ENCODE assay signal across 8 cellular contexts in genomic region chr2:9753665-9754531, GRCh38.
DNase-seq lines count a peak whose midpoint lies in the region; ATAC-seq, FAIRE-seq and TF ChIP-seq lines count a peak whose summit lies in the region.
"Had no signal": no experiment of that assay in that cellular context is flagged by ENCODE, and none has a peak within 500 bp of the region (broad histone marks: within the 10 kb centered on the region; RNA-seq: fewer than 3 reads in every experiment).

No MANE protein-coding gene starts in this region.

- H3K36me3 ChIP-seq in HepG2 (replicated peaks in 1 of 2; ENCODE audit: control insufficient read depth in 1 of 2, insufficient read depth in 2 of 2, low read length in 2 of 2) (no peaks in the 10 kb centered on the region), transverse colon (no peaks in the 10 kb centered on the region), gastroesophageal sphincter (no peaks in the 10 kb centered on the region)

- DNase-seq in activated T-cell treated with anti-CD3 and anti-CD28 coated beads for 4 hours (peak; percentile 36), HepG2 (ENCODE audit: low spot score) (no peak), transverse colon (peak; percentile 76), H4 (ENCODE audit: low spot score) (no peak)

- H4K20me1 ChIP-seq in HepG2 (ENCODE audit: insufficient read depth, low read length) = no peaks in the 10 kb centered on the region

- no peak overlapping the region for H3K9ac ChIP-seq in HepG2 (ENCODE audit: insufficient read depth, low read depth, low read length)

- BruUV-seq in HepG2 (replicated peaks; lab: Mats Ljungman, UMichigan) = no TSS peak

- H3K27ac ChIP-seq in HepG2 (ENCODE audit: extremely low read length, insufficient read depth, low read length) = no peak overlapping the region
- peak overlapping the region; percentile 30 to 50 (median 44) for H3K27ac ChIP-seq in transverse colon
- no peak overlapping the region for H3K27ac ChIP-seq in gastroesophageal sphincter

- CTCF ChIA-PET in HepG2 (lab: Yijun Ruan, JAX; ENCODE audit: low intra/inter-chr PET ratio, low total read pairs) = no interaction called here

- peaks cover 17% of the 10 kb centered on the region for H3K4me1 ChIP-seq in HepG2 (ENCODE audit: insufficient read depth, low read length)
- H3K4me1 ChIP-seq in transverse colon = peaks cover 4 to 39% (median 27%) of the 10 kb centered on the region in 4 donors
- H3K4me1 ChIP-seq in gastroesophageal sphincter = peaks cover 0 to 34% (median 14%) of the 10 kb centered on the region in 3 donors

- TF ChIP-seq RAD21 in HepG2 (CRISPR knock-in tag; IDR thresholded peaks at IDR 0.05) = no peak

- H3K9me3 ChIP-seq in HepG2 (ENCODE audit: low read length) = no peaks in the 10 kb centered on the region
- no peaks in the 10 kb centered on the region for H3K9me3 ChIP-seq in transverse colon
- no peaks in the 10 kb centered on the region for H3K9me3 ChIP-seq in gastroesophageal sphincter

- peaks cover 17 to 89% of the 10 kb centered on the region in 2 experiments for H3K27me3 ChIP-seq in HepG2 (ENCODE audit: control insufficient read depth in 1 of 2, insufficient read depth in 2 of 2, low read length in 2 of 2)
- peaks cover 3% of the 10 kb centered on the region for H3K27me3 ChIP-seq in transverse colon
- H3K27me3 ChIP-seq in gastroesophageal sphincter = peaks cover 21% of the 10 kb centered on the region

- peak overlapping the region; percentile 56 for H3K4me2 ChIP-seq in HepG2 (ENCODE audit: low read depth, low read length)

- H3K4me3 ChIP-seq in HepG2 (replicated peaks in 1 of 3; ENCODE audit: insufficient read depth in 1 of 3, low read depth in 2 of 3, low read length in 3 of 3) (0 out of 6 replicates have a peak overlapping the region, but pooled peaks of 1 of the 3 experiments have one; percentile 14), transverse colon (peak overlapping the region in 3 of 4 donors; percentile 2 to 32 (median 18)), gastroesophageal sphincter (no peak overlapping the region)

- POLR2A ChIA-PET in HepG2 (lab: Yijun Ruan, JAX) = no interaction called here

- TF ChIP-seq POLR2A in HepG2 (IDR thresholded peaks at IDR 0.05; ENCODE audit: insufficient read depth in 1 of 2, low read depth in 2 of 2, low read length in 2 of 2) (no peak), transverse colon (IDR thresholded peaks at IDR 0.05) (peak; percentile 64), gastroesophageal sphincter (IDR thresholded peaks at IDR 0.05) (no peak)

- TF ChIP-seq CTCF in HepG2 (CRISPR knock-in tag; IDR thresholded peaks at IDR 0.05) = no peak
- TF ChIP-seq CTCF in transverse colon (IDR thresholded peaks at IDR 0.05) = no peak
- no peak for TF ChIP-seq CTCF in gastroesophageal sphincter (IDR thresholded peaks at IDR 0.05)

- H2AFZ ChIP-seq in HepG2 (ENCODE audit: low read length) = no peak overlapping the region

- no peak for FAIRE-seq in HepG2 (lab: Jason Lieb, UNC)
- FAIRE-seq: endometrium had no signal

- no peak for TF ChIP-seq EP300 in HepG2 (IDR thresholded peaks at IDR 0.05; ENCODE audit: low read depth in 2 of 2, low read length in 2 of 2)
- no peak for TF ChIP-seq EP300 in HepG2 (CRISPR knock-in tag; IDR thresholded peaks at IDR 0.05; ENCODE audit: borderline replicate concordance)
- no peak for TF ChIP-seq EP300 in transverse colon (IDR thresholded peaks at IDR 0.05; ENCODE audit: low read depth)
- TF ChIP-seq EP300 in gastroesophageal sphincter (IDR thresholded peaks at IDR 0.05) = no peak

- WGBS in HepG2 (ENCODE audit: low lambda C conversion rate) = 29% methylated on average over 22 of the region's 36 CpGs
- 47% methylated on average over 35 of the region's 36 CpGs; no CpG with 5 or more reads in 1 of the 2 donors for WGBS in transverse colon (ENCODE audit: low coverage in 1 of 2), 2 donors
- WGBS in gastroesophageal sphincter (ENCODE audit: low coverage in 1 of 2), 2 donors = no CpG with 5 or more reads among the region's 36 CpGs

- no peaks in the 10 kb centered on the region for H3K79me2 ChIP-seq in HepG2 (ENCODE audit: insufficient read depth, low read length)

- intact Hi-C loops in HepG2 (cut with micrococcal nuclease; ENCODE audit: unreplicated experiment) (no loop called here), transverse colon (cut with DNase I; ENCODE audit: low total_unique reads) (no loop called here)

- ATAC-seq in HG03432 (IDR thresholded peaks at IDR 0.05; ENCODE audit: unreplicated experiment) (peak; percentile 33), HepG2 (peak; percentile 10), HG03139 (IDR thresholded peaks at IDR 0.05; ENCODE audit: unreplicated experiment) (no peak), gastroesophageal sphincter (no peak)

- in situ Hi-C loops in HepG2 (cut with HindIII; ENCODE audit: extremely low pct_ligation_motif_present, low pct_unique_long_range_greater_than_20kb) = no loop called here
- in situ Hi-C loops in transverse colon (cut with MboI; ENCODE audit: low pct_ligation_motif_present in 1 of 4, low pct_unique_long_range_greater_than_20kb in 1 of 4, low sequenced_read_pairs in 3 of 4) = no loop called here

TF ChIP-seq in HepG2, 621 proteins besides CTCF, POLR2A, EP300 and RAD21:
- TF ChIP-seq ZKSCAN8 (CRISPR knock-in tag; IDR thresholded peaks at IDR 0.05; ENCODE audit: borderline replicate concordance) = no peak
- TF ChIP-seq GATAD1 (CRISPR knock-in tag; IDR thresholded peaks at IDR 0.05) = no peak
- TF ChIP-seq ZNF703 (CRISPR knock-in tag; IDR thresholded peaks at IDR 0.05; ENCODE audit: borderline replicate concordance) = no peak
- TF ChIP-seq, protein P1, sequence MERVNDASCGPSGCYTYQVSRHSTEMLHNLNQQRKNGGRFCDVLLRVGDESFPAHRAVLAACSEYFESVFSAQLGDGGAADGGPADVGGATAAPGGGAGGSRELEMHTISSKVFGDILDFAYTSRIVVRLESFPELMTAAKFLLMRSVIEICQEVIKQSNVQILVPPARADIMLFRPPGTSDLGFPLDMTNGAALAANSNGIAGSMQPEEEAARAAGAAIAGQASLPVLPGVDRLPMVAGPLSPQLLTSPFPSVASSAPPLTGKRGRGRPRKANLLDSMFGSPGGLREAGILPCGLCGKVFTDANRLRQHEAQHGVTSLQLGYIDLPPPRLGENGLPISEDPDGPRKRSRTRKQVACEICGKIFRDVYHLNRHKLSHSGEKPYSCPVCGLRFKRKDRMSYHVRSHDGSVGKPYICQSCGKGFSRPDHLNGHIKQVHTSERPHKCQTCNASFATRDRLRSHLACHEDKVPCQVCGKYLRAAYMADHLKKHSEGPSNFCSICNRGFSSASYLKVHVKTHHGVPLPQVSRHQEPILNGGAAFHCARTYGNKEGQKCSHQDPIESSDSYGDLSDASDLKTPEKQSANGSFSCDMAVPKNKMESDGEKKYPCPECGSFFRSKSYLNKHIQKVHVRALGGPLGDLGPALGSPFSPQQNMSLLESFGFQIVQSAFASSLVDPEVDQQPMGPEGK (CRISPR knock-in tag; IDR thresholded peaks at IDR 0.05) = 0 out of 2 replicates have a peak, but pooled peaks have one; percentile 20
- no peak for TF ChIP-seq EHMT2 (IDR thresholded peaks at IDR 0.05; ENCODE audit: borderline replicate concordance, low read depth, low read length)
- TF ChIP-seq ZNF335 (CRISPR knock-in tag; IDR thresholded peaks at IDR 0.05) = no peak

Comparison
In these comparisons a context has a peak if more than half of its experiments do, and no peak if none do; other contexts are left out.
1. ATAC-seq: peak in HG03432 (single experiment) and HepG2 (single experiment); none in HG03139 (single experiment) and gastroesophageal sphincter (single experiment).
2. DNase-seq: peak in activated T-cell treated with anti-CD3 and anti-CD28 coated beads for 4 hours (single experiment) and transverse colon (single experiment); none in HepG2 (single experiment) and H4 (single experiment).
3. H3K27ac ChIP-seq: peak in transverse colon (4 of 4); none in HepG2 (single experiment) and gastroesophageal sphincter (0 of 4).
4. H3K4me3 ChIP-seq: peak in transverse colon (3 of 4); none in gastroesophageal sphincter (0 of 2).